Comparison of ENCODE assay signal across 28 cellular contexts in the genomic region with DNA sequence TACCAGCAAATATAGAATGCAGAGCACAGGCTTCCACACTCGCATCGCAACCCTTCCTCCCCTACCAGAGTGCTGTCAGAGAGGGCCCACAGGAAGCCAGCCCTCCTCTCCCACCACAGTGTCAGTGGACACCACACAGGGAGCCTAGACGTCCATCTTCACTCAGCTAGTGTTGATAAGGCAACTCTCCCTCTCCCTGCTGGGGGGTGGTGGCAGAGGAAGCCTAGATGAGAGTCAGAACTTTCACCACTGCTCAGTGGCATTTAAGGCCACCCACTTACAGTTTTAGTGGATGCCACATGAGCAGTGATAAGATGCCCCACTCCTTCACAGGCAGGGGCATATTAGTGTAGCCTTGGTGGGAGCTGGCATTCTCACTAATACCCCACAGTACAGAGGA.
A peak's percentile ranks its signal among the peaks of the same experiment; 100 is the strongest.
DNase-seq lines count a peak whose midpoint lies in the region; ATAC-seq, FAIRE-seq and TF ChIP-seq lines count a peak whose summit lies in the region.
"Had no signal": no experiment of that assay in that cellular context is flagged by ENCODE, and none has a peak within 500 bp of the region (broad histone marks: within the 10 kb centered on the region; RNA-seq: fewer than 3 reads in every experiment).

No MANE protein-coding gene starts in this region.

- no peak overlapping the region for H2AK5ac ChIP-seq in H9 (ENCODE audit: insufficient read length, low read length)
- no peak overlapping the region for H2AK5ac ChIP-seq in H1 (ENCODE audit: low read depth, low read length)
- H2AK5ac ChIP-seq in neuronal stem cell (ENCODE audit: low read depth, low read length): no peak overlapping the region

- H3K79me2 ChIP-seq in H9 (ENCODE audit: insufficient read depth, low read length) (no peaks in the 10 kb centered on the region), H1 (ENCODE audit: control insufficient read depth in 1 of 2, insufficient read depth in 2 of 2, low read length in 2 of 2) (no peaks in the 10 kb centered on the region)

- no peak for TF ChIP-seq POLR2A in H1 (IDR thresholded peaks at IDR 0.05; ENCODE audit: control extremely low read depth in 1 of 2, low read depth in 2 of 2, low read length in 2 of 2)

- peak overlapping the region in 2 of 3 experiments; percentile 12 to 68; a peak in 1 of 7 replicates for H3K27ac Mint-ChIP-seq in H9
- H3K27ac Mint-ChIP-seq: CD14-positive monocyte; CD4-positive, alpha-beta memory T cell; CD4-positive, CD25-positive, alpha-beta regulatory T cell; CD8-positive, alpha-beta memory T cell had no signal

- no peak overlapping the region for H3K4me3 Mint-ChIP-seq in H9
- H3K4me3 Mint-ChIP-seq: CD14-positive monocyte; CD4-positive, alpha-beta memory T cell; CD4-positive, CD25-positive, alpha-beta regulatory T cell; CD8-positive, alpha-beta memory T cell had no signal

- ATAC-seq in Right ventricle myocardium superior (ENCODE audit: poor library complexity): peak; percentile 18
- ATAC-seq: GM12878 had no signal

- H3K14ac ChIP-seq in H9 (ENCODE audit: insufficient read depth, low read length) (no peak overlapping the region; the same call in 1 of the 2 replicates), H1 (ENCODE audit: insufficient read length) (no peak overlapping the region), neuronal stem cell (ENCODE audit: low read length) (no peak overlapping the region)

- H4K5ac ChIP-seq in H9 (ENCODE audit: insufficient read length, low read depth, low read length): no peak overlapping the region
- no peak overlapping the region for H4K5ac ChIP-seq in H1 (ENCODE audit: insufficient read length, low read depth, low read length)

- no peak for TF ChIP-seq CTCF in right atrium auricular region (IDR thresholded peaks at IDR 0.05)
- TF ChIP-seq CTCF in H9 (conservative IDR thresholded peaks at IDR 0.05): no peak
- no peak for TF ChIP-seq CTCF in H1 (IDR thresholded peaks at IDR 0.05; ENCODE audit: control extremely low read depth in 1 of 3, insufficient read depth in 1 of 3, low read depth in 1 of 3, low read length in 3 of 3)

- TF ChIP-seq EP300 in H1 (IDR thresholded peaks at IDR 0.05; ENCODE audit: borderline replicate concordance in 1 of 2, low read depth in 2 of 2, low read length in 2 of 2): no peak

- H4K20me1 ChIP-seq in H9 (ENCODE audit: control insufficient read depth, insufficient read depth, insufficient read length): no peaks in the 10 kb centered on the region
- no peaks in the 10 kb centered on the region for H4K20me1 ChIP-seq in H1 (replicated peaks in 1 of 2; ENCODE audit: control insufficient read depth in 1 of 2, insufficient read depth in 2 of 2, low read length in 2 of 2)
- H4K20me1 ChIP-seq: BLaER1 had no signal

- POLR2A ChIA-PET in H1 (lab: Charles Lee; ENCODE audit: partially characterized antibody): no interaction called here

- no peaks in the 10 kb centered on the region for H3K36me3 ChIP-seq in right atrium auricular region
- no peaks in the 10 kb centered on the region for H3K36me3 ChIP-seq in H1 (ENCODE audit: control insufficient read depth in 2 of 4, insufficient read depth in 4 of 4, low read length in 3 of 4)
- no peaks in the 10 kb centered on the region for H3K36me3 ChIP-seq in neuronal stem cell (replicated peaks in 1 of 2; ENCODE audit: control insufficient read depth in 2 of 2, insufficient read depth in 2 of 2, low read length in 2 of 2)
- H3K36me3 ChIP-seq: BE2C, BLaER1 had no signal

- H2BK15ac ChIP-seq in H9 (ENCODE audit: low read depth, low read length) (no peak overlapping the region), H1 (ENCODE audit: low read length) (peak overlapping the region; percentile 90), neuronal stem cell (ENCODE audit: low read length) (no peak overlapping the region)

- H3K23ac ChIP-seq in H9 (ENCODE audit: insufficient read length, low read depth, low read length) (no peak overlapping the region), H1 (ENCODE audit: insufficient read length) (no peak overlapping the region), neuronal stem cell (ENCODE audit: low read depth, low read length, poor library complexity) (no peak overlapping the region)

- H2BK120ac ChIP-seq in H9 (ENCODE audit: low read depth, low read length, poor library complexity, severe bottlenecking) (no peak overlapping the region), H1 (replicated peaks; ENCODE audit: low read depth, low read length) (no peak overlapping the region), neuronal stem cell (ENCODE audit: low read depth, low read length) (no peak overlapping the region)

- H3K27ac ChIP-seq in right atrium auricular region (no peak overlapping the region), H9 (ENCODE audit: insufficient read length, low read depth, low read length) (no peak overlapping the region), H1 (ENCODE audit: low read depth, low read length) (no peak overlapping the region), neuronal stem cell (replicated peaks; ENCODE audit: low read length) (no peak overlapping the region)
- H3K27ac ChIP-seq: BLaER1 had no signal

- no peak for FAIRE-seq in H1 (lab: Jason Lieb, UNC)
- FAIRE-seq: A204.1, GM12878, GM12892, GM18507 had no signal

- H2BK20ac ChIP-seq in H9 (ENCODE audit: low read depth, low read length, poor library complexity, severe bottlenecking) (no peak overlapping the region), H1 (ENCODE audit: low read length) (no peak overlapping the region)

- no peaks in the 10 kb centered on the region for H3K27me3 ChIP-seq in right atrium auricular region
- H3K27me3 ChIP-seq in H9 (ENCODE audit: insufficient read depth, low read length): no peaks in the 10 kb centered on the region
- H3K27me3 ChIP-seq in H1 (replicated peaks in 1 of 4; ENCODE audit: control insufficient read depth in 3 of 4, extremely low read depth in 1 of 4, insufficient read depth in 3 of 4, low read length in 3 of 4): no peaks in the 10 kb centered on the region
- H3K27me3 ChIP-seq in neuronal stem cell (ENCODE audit: control insufficient read depth in 3 of 3, insufficient read depth in 3 of 3, low read depth in 1 of 3, low read length in 3 of 3): no peaks in the 10 kb centered on the region
- H3K27me3 ChIP-seq: BE2C, BLaER1 had no signal

- H3K27me3 Mint-ChIP-seq in H9 (ENCODE audit: low read depth): no peaks in the 10 kb centered on the region; the same call in 1 of the 2 replicates
- H3K27me3 Mint-ChIP-seq: CD4-positive, alpha-beta memory T cell; CD4-positive, CD25-positive, alpha-beta regulatory T cell had no signal

- intact Hi-C loops in Right ventricle myocardium superior (cut with DNase I): no loop called here

- DNase-seq in Right ventricle myocardium superior (no peak), right atrium auricular region (ENCODE audit: low spot score) (no peak), H9 (no peak), H1 (ENCODE audit: low read depth in 1 of 2, low spot score in 2 of 2) (no peak), neuronal stem cell (ENCODE audit: low spot score) (no peak), globus pallidus (ENCODE audit: low spot score) (no peak), OCI-M2 (lab: John Stamatoyannopoulos, UW; ENCODE audit: unreplicated experiment) (no peak)
- DNase-seq: 8988T; ACHN; BE2C; C1 segment of cervical spinal cord; CD4-positive, alpha-beta memory T cell; CD4-positive, CD25-positive, alpha-beta regulatory T cell; CD8-positive, alpha-beta memory T cell; COR-L47; DMS 273 treated with DMSO at 0.1 percent for 48 hours; DMS153; DMS53; DMS79; DND-41; EL; GDM1 had no signal

- CTCF ChIA-PET in H1 (lab: Charles Lee; ENCODE audit: partially characterized antibody): no interaction called here

- H3K18ac ChIP-seq in H9 (ENCODE audit: insufficient read length, low read depth, low read length): no peak overlapping the region
- H3K18ac ChIP-seq in H1 (ENCODE audit: extremely low read depth, low read length): no peak overlapping the region
- H3K18ac ChIP-seq in neuronal stem cell (ENCODE audit: low read length): peak overlapping the region; percentile 7

- H3K23me2 ChIP-seq in H9 (ENCODE audit: insufficient read length, low read depth, low read length, poor library complexity, severe bottlenecking) (no peaks in the 10 kb centered on the region), H1 (ENCODE audit: low read depth, low read length) (no peaks in the 10 kb centered on the region)

- no peak overlapping the region for H3K4me3 ChIP-seq in right atrium auricular region
- H3K4me3 ChIP-seq in H1 (ENCODE audit: extremely low read depth in 1 of 4, insufficient read depth in 2 of 4, low read depth in 3 of 4, low read length in 4 of 4): no peak overlapping the region
- H3K4me3 ChIP-seq in neuronal stem cell (ENCODE audit: low read length in 2 of 2): no peak overlapping the region
- H3K4me3 ChIP-seq: BLaER1, GM12878 had no signal

- H2BK12ac ChIP-seq in H9 (ENCODE audit: insufficient read length, low read depth, low read length) (no peak overlapping the region), H1 (ENCODE audit: low read depth, low read length) (no peak overlapping the region), neuronal stem cell (ENCODE audit: low read length) (no peak overlapping the region)

- no peak overlapping the region for H3K9ac ChIP-seq in H9 (ENCODE audit: extremely low read depth, insufficient read length, low read length)
- no peak overlapping the region for H3K9ac ChIP-seq in H1 (replicated peaks in 1 of 4; ENCODE audit: extremely low read depth in 1 of 4, low read depth in 3 of 4, low read length in 3 of 4)
- H3K9ac ChIP-seq in neuronal stem cell (ENCODE audit: low read depth, low read length, poor library complexity): no peak overlapping the region
- H3K9ac ChIP-seq: BLaER1 had no signal

- peaks cover 1 to 2% of the 10 kb centered on the region in 2 experiments for H3K4me1 Mint-ChIP-seq in H9
- H3K4me1 Mint-ChIP-seq: CD14-positive monocyte; CD4-positive, alpha-beta memory T cell; CD4-positive, CD25-positive, alpha-beta regulatory T cell; CD8-positive, alpha-beta memory T cell had no signal

- no peak overlapping the region for H3K56ac ChIP-seq in H9 (ENCODE audit: insufficient read length, low read depth, low read length)
- no peak overlapping the region for H3K56ac ChIP-seq in H1 (replicated peaks; ENCODE audit: insufficient read length, low read depth, low read length)

- no peaks in the 10 kb centered on the region for H3K9me3 Mint-ChIP-seq in H9

- H3K4me1 ChIP-seq in right atrium auricular region (peaks cover 0 to 3% of the 10 kb centered on the region in 2 donors), H9 (ENCODE audit: insufficient read depth, low read length) (no peaks in the 10 kb centered on the region), H1 (replicated peaks in 1 of 4; ENCODE audit: control insufficient read depth in 3 of 4, insufficient read depth in 4 of 4, low read length in 3 of 4) (no peaks in the 10 kb centered on the region), neuronal stem cell (ENCODE audit: control insufficient read depth in 2 of 2, insufficient read depth in 1 of 2, low read depth in 1 of 2, low read length in 2 of 2) (peaks cover 0 to 2% of the 10 kb centered on the region in 2 donors)
- H3K4me1 ChIP-seq: BE2C, BLaER1 had no signal

- H3K79me1 ChIP-seq in H9 (ENCODE audit: insufficient read depth, low read depth, low read length, poor library complexity, severe bottlenecking): no peaks in the 10 kb centered on the region
- no peaks in the 10 kb centered on the region for H3K79me1 ChIP-seq in H1 (ENCODE audit: low read depth, low read length)
- H3K79me1 ChIP-seq in neuronal stem cell (ENCODE audit: low read depth, low read length): no peaks in the 10 kb centered on the region

- no peak overlapping the region for H3K4me2 ChIP-seq in H9 (ENCODE audit: insufficient read depth, insufficient read length, low read length)
- no peak overlapping the region for H3K4me2 ChIP-seq in H1 (ENCODE audit: insufficient read depth in 1 of 2, low read depth in 2 of 2, low read length in 2 of 2)
- no peak overlapping the region for H3K4me2 ChIP-seq in neuronal stem cell (ENCODE audit: insufficient read depth, low read length, poor library complexity, severe bottlenecking)
- H3K4me2 ChIP-seq: BLaER1 had no signal

- no peak overlapping the region for H4K8ac ChIP-seq in H9 (replicated peaks; ENCODE audit: insufficient read length, low read depth, low read length)
- H4K8ac ChIP-seq in H1 (ENCODE audit: extremely low read depth, insufficient read depth, low read length): no peak overlapping the region
- H4K8ac ChIP-seq in neuronal stem cell (ENCODE audit: low read depth, low read length): no peak overlapping the region

- H3K4ac ChIP-seq in H9 (ENCODE audit: low read depth, low read length) (no peak overlapping the region), H1 (replicated peaks; ENCODE audit: insufficient read length, low read depth, low read length) (no peak overlapping the region), neuronal stem cell (ENCODE audit: low read length) (no peak overlapping the region)

- H3K36me3 Mint-ChIP-seq in H9 (ENCODE audit: insufficient read depth in 1 of 3, low read depth in 3 of 3): no peaks in the 10 kb centered on the region; a peak in 1 of 7 replicates
- H3K36me3 Mint-ChIP-seq: CD14-positive monocyte; CD4-positive, alpha-beta memory T cell; CD4-positive, CD25-positive, alpha-beta regulatory T cell; CD8-positive, alpha-beta memory T cell had no signal

- H2BK5ac ChIP-seq in H9 (ENCODE audit: insufficient read length, low read length) (no peak overlapping the region), H1 (ENCODE audit: low read depth, low read length) (no peak overlapping the region), neuronal stem cell (ENCODE audit: low read length) (no peak overlapping the region)

- H3K9me3 ChIP-seq in right atrium auricular region (no peaks in the 10 kb centered on the region), H9 (ENCODE audit: control insufficient read depth, low read depth, low read length) (no peaks in the 10 kb centered on the region), H1 (ENCODE audit: insufficient read depth in 2 of 2, low read depth in 1 of 2, low read length in 1 of 2) (no peaks in the 10 kb centered on the region), neuronal stem cell (replicated peaks in 1 of 2; ENCODE audit: control insufficient read depth in 2 of 2, insufficient read depth in 1 of 2, low read depth in 1 of 2, low read length in 2 of 2) (no peaks in the 10 kb centered on the region)
- H3K9me3 ChIP-seq: BE2C, BLaER1 had no signal

- no peak overlapping the region for H4K91ac ChIP-seq in H9 (ENCODE audit: insufficient read length, low read depth, low read length)
- no peak overlapping the region for H4K91ac ChIP-seq in H1 (replicated peaks; ENCODE audit: insufficient read length, low read length)
- H4K91ac ChIP-seq in neuronal stem cell (ENCODE audit: low read depth, low read length, poor library complexity): no peak overlapping the region

- no peak overlapping the region for H3T11ph ChIP-seq in H9 (ENCODE audit: low read length)

- no CpG with 5 or more reads among the region's 3 CpGs for WGBS in H9 (ENCODE audit: extremely low coverage, insufficient read length, low lambda C conversion rate)
- WGBS in H1 (ENCODE audit: extremely low coverage in 1 of 2, insufficient coverage in 1 of 2, insufficient read length in 1 of 2, insufficient replicate concordance in 2 of 2, low coverage in 1 of 2, low lambda C conversion rate in 2 of 2, missing lambda C conversion rate in 1 of 2), 2 experiments: 81% methylated on average over 3 of the region's 3 CpGs; no CpG with 5 or more reads in 1 of the 2 experiments
- no CpG with 5 or more reads among the region's 3 CpGs for WGBS in neuronal stem cell (ENCODE audit: extremely low coverage in 2 of 2, insufficient read length in 2 of 2, insufficient replicate concordance in 1 of 2), 2 donors

- H2AFZ ChIP-seq in H9 (ENCODE audit: low read length) (no peak overlapping the region), H1 (ENCODE audit: low read length) (no peak overlapping the region; the same call in 1 of the 2 replicates), neuronal stem cell (ENCODE audit: low read length) (no peak overlapping the region)

- TF ChIP-seq RAD21 in H1 (IDR thresholded peaks at IDR 0.05 in 1 of 2, conservative IDR thresholded peaks at IDR 0.05 in 1 of 2; ENCODE audit: low read depth in 2 of 2, low read length in 2 of 2): no peak
